ENCODE assay signal across 9 cellular contexts in genomic region chr3:185824051-185824466, GRCh38. TPM values are rescaled to one million over a fixed set of nuclear protein-coding genes. Genes with fewer than 3 reads are reported as not detected.
DNase-seq lines count a peak whose midpoint lies in the region; ATAC-seq and TF ChIP-seq lines count a peak whose summit lies in the region.
"Had no signal": no experiment of that assay in that cellular context is flagged by ENCODE, and none has a peak within 500 bp of the region (broad histone marks: within the 10 kb centered on the region; RNA-seq: fewer than 3 reads in every experiment).

No MANE protein-coding gene starts in this region.

- DNase-seq in NCI-H1417 (lab: John Stamatoyannopoulos, UW) (peak in 2 of 3 experiments; percentile 54 to 63), NCI-H1417 treated with DMSO at 0.1 percent for 48 hours (lab: John Stamatoyannopoulos, UW) (no peak), epithelial cell of prostate (ENCODE audit: low read depth, low spot score) (no peak), mesenteric fat pad (ENCODE audit: low spot score) (no peak), Ammon's horn (ENCODE audit: low spot score) (no peak)

- peak overlapping the region; percentile 95 to 100 (median 99) for H3K27ac Mint-ChIP-seq in nephron

- TF ChIP-seq CTCF in nephron (IDR thresholded peaks at IDR 0.05; ENCODE audit: unreplicated experiment in 3 of 3) = no peak

- peak overlapping the region; percentile 90 for H3K27ac ChIP-seq in epithelial cell of prostate
- H3K27ac ChIP-seq: C4-2B had no signal

- H3K36me3 Mint-ChIP-seq in nephron (ENCODE audit: low read depth) = peaks cover 29% of the 10 kb centered on the region

- H3K4me3 Mint-ChIP-seq in nephron = peak overlapping the region; percentile 98 to 99 (median 98)

- H3K9me3 Mint-ChIP-seq in nephron = peaks cover 3% of the 10 kb centered on the region

- peaks cover 43% of the 10 kb centered on the region for H3K4me1 Mint-ChIP-seq in nephron

- ATAC-seq in SK-N-SH treated with all-trans-retinoic acid at 6 μM for 48 hours = peak; percentile 4; the same call in 2 of the 3 replicates
- ATAC-seq in GM18868 (IDR thresholded peaks at IDR 0.05; ENCODE audit: unreplicated experiment) = no peak

- no peaks in the 10 kb centered on the region for H3K27me3 Mint-ChIP-seq in nephron (ENCODE audit: low read depth)

TF ChIP-seq in SK-N-SH treated with all-trans-retinoic acid at 6 μM for 48 hours, 23 proteins besides CTCF, POLR2A, EP300 and RAD21:
- TF ChIP-seq ARNTL (CRISPR knock-in tag; IDR thresholded peaks at IDR 0.05; ENCODE audit: borderline replicate concordance, low read depth) (no peak), BACH2 (CRISPR knock-in tag; IDR thresholded peaks at IDR 0.05; ENCODE audit: borderline replicate concordance) (no peak), ZNF70 (CRISPR knock-in tag; IDR thresholded peaks at IDR 0.05) (no peak), TSHZ2 (CRISPR knock-in tag; IDR thresholded peaks at IDR 0.05) (no peak), TCF4 (CRISPR knock-in tag; IDR thresholded peaks at IDR 0.05; ENCODE audit: borderline replicate concordance) (no peak), RARB (CRISPR knock-in tag; IDR thresholded peaks at IDR 0.05) (no peak), OSR1 (CRISPR knock-in tag; IDR thresholded peaks at IDR 0.05) (no peak), ZFP3 (CRISPR knock-in tag; IDR thresholded peaks at IDR 0.05) (no peak), PPARA (CRISPR knock-in tag; IDR thresholded peaks at IDR 0.05; ENCODE audit: borderline replicate concordance) (no peak), CSRNP3 (CRISPR knock-in tag; IDR thresholded peaks at IDR 0.05) (no peak), ZNF565 (CRISPR knock-in tag; conservative IDR thresholded peaks at IDR 0.05; ENCODE audit: low read depth) (no peak), CSDC2 (CRISPR knock-in tag; IDR thresholded peaks at IDR 0.05) (no peak), GLIS3 (CRISPR knock-in tag; IDR thresholded peaks at IDR 0.05) (no peak), ESRRG (CRISPR knock-in tag; IDR thresholded peaks at IDR 0.05) (no peak), ZC3H10 (CRISPR knock-in tag; IDR thresholded peaks at IDR 0.05) (no peak), ISL1 (CRISPR knock-in tag; IDR thresholded peaks at IDR 0.05) (no peak), TOX (CRISPR knock-in tag; IDR thresholded peaks at IDR 0.05; ENCODE audit: borderline replicate concordance) (no peak)
- TF ChIP-seq, protein P1, sequence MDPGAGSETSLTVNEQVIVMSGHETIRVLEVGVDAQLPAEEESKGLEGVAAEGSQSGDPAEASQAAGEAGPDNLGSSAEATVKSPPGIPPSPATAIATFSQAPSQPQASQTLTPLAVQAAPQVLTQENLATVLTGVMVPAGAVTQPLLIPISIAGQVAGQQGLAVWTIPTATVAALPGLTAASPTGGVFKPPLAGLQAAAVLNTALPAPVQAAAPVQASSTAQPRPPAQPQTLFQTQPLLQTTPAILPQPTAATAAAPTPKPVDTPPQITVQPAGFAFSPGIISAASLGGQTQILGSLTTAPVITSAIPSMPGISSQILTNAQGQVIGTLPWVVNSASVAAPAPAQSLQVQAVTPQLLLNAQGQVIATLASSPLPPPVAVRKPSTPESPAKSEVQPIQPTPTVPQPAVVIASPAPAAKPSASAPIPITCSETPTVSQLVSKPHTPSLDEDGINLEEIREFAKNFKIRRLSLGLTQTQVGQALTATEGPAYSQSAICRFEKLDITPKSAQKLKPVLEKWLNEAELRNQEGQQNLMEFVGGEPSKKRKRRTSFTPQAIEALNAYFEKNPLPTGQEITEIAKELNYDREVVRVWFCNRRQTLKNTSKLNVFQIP (CRISPR knock-in tag; IDR thresholded peaks at IDR 0.05; ENCODE audit: borderline replicate concordance, low read depth) = no peak
- TF ChIP-seq, protein P2, sequence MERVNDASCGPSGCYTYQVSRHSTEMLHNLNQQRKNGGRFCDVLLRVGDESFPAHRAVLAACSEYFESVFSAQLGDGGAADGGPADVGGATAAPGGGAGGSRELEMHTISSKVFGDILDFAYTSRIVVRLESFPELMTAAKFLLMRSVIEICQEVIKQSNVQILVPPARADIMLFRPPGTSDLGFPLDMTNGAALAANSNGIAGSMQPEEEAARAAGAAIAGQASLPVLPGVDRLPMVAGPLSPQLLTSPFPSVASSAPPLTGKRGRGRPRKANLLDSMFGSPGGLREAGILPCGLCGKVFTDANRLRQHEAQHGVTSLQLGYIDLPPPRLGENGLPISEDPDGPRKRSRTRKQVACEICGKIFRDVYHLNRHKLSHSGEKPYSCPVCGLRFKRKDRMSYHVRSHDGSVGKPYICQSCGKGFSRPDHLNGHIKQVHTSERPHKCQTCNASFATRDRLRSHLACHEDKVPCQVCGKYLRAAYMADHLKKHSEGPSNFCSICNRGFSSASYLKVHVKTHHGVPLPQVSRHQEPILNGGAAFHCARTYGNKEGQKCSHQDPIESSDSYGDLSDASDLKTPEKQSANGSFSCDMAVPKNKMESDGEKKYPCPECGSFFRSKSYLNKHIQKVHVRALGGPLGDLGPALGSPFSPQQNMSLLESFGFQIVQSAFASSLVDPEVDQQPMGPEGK (CRISPR knock-in tag; IDR thresholded peaks at IDR 0.05; ENCODE audit: borderline replicate concordance) = no peak

RNA-seq across cellular contexts. Expression of gene IGF2BP2, which starts 0.8 kb away (rescaled TPM):
- total RNA-seq in mesenteric fat pad = 9.0 TPM

Comparison
In these comparisons a context has a peak if more than half of its experiments do, and no peak if none do; other contexts are left out.
1. DNase-seq: peak in NCI-H1417 (2 of 3); none in NCI-H1417 treated with DMSO at 0.1 percent for 48 hours (single experiment), epithelial cell of prostate (single experiment), mesenteric fat pad (single experiment) and Ammon's horn (single experiment).